Comparison of ENCODE assay signal across 9 cellular contexts in the genomic region with DNA sequence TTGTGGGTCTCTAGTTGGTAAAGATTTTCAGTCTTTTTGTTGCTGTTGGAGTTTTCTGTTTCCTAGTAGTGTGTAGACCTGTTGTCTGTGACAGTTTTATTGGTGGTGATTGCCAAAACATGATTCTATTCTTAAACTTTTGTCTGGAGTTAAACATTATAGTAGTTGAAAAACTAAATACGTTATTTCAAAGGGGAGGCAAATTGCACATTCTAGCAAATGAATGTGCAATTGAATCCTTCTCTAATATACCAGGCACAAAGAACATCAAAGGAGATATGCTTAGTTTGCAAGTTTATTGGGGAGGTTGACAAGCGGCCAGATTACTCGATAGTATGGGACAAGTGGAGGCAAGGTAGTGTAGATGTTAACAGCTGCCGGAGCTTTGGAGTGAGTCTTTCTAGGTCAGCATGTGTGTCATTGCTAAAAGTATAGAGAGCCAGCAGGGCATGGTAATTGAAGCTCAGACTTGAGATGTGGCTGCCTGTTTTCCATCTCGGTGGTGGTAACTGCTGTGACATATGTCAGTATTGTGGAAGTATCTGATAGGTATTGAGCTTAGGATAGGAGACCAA. TPM values are rescaled to one million over a fixed set of nuclear protein-coding genes. Genes with fewer than 3 reads are reported as not detected.
DNase-seq lines count a peak whose midpoint lies in the region; ATAC-seq and TF ChIP-seq lines count a peak whose summit lies in the region.
"Had no signal": no experiment of that assay in that cellular context is flagged by ENCODE, and none has a peak within 500 bp of the region (broad histone marks: within the 10 kb centered on the region; RNA-seq: fewer than 3 reads in every experiment).

No MANE protein-coding gene starts in this region.

- H4K20me1 ChIP-seq in SU-DHL-6 (ENCODE audit: low read depth, low read length), result no peaks in the 10 kb centered on the region

- peaks cover 38% of the 10 kb centered on the region for H3K36me3 ChIP-seq in CD4-positive, CD25-positive, alpha-beta regulatory T cell (ENCODE audit: control insufficient read depth, insufficient read depth, low read length)
- peaks cover 21% of the 10 kb centered on the region for H3K36me3 ChIP-seq in SU-DHL-6 (ENCODE audit: low read length)

- H3K27me3 Mint-ChIP-seq in CD4-positive, CD25-positive, alpha-beta regulatory T cell, result peaks cover 4% of the 10 kb centered on the region
- H3K27me3 Mint-ChIP-seq in osteocyte (ENCODE audit: unreplicated experiment), result no peaks in the 10 kb centered on the region

- H3K27ac Mint-ChIP-seq in CD4-positive, CD25-positive, alpha-beta regulatory T cell, result peak overlapping the region; percentile 88 to 97 (median 90)
- peak overlapping the region; percentile 33 for H3K27ac Mint-ChIP-seq in osteocyte (ENCODE audit: unreplicated experiment)

- H2AFZ ChIP-seq in SU-DHL-6 (ENCODE audit: low read depth, low read length, severe bottlenecking), result no peak overlapping the region

- no peaks in the 10 kb centered on the region for H3K9me3 Mint-ChIP-seq in CD4-positive, CD25-positive, alpha-beta regulatory T cell
- no peaks in the 10 kb centered on the region for H3K9me3 Mint-ChIP-seq in osteocyte (ENCODE audit: unreplicated experiment)

- peaks cover 80% of the 10 kb centered on the region for H3K4me1 ChIP-seq in CD4-positive, CD25-positive, alpha-beta regulatory T cell (ENCODE audit: control insufficient read depth, insufficient read depth, low read length, poor library complexity, severe bottlenecking)

- H3K4me1 Mint-ChIP-seq in CD4-positive, CD25-positive, alpha-beta regulatory T cell, result peaks cover 49 to 93% (median 78%) of the 10 kb centered on the region in 4 donors
- peaks cover 63% of the 10 kb centered on the region for H3K4me1 Mint-ChIP-seq in osteocyte (ENCODE audit: unreplicated experiment)

- no peak overlapping the region for H3K9ac ChIP-seq in SU-DHL-6 (ENCODE audit: low read length)

- peak overlapping the region; percentile 0 for H3K4me2 ChIP-seq in SU-DHL-6 (ENCODE audit: low read depth, low read length, poor library complexity, severe bottlenecking)

- H3K36me3 Mint-ChIP-seq in CD4-positive, CD25-positive, alpha-beta regulatory T cell, result peaks cover 41% of the 10 kb centered on the region
- H3K36me3 Mint-ChIP-seq in osteocyte (ENCODE audit: unreplicated experiment), result peaks cover 32% of the 10 kb centered on the region

- peak overlapping the region; percentile 30 to 83 (median 77) for H3K4me3 Mint-ChIP-seq in CD4-positive, CD25-positive, alpha-beta regulatory T cell
- H3K4me3 Mint-ChIP-seq in osteocyte (ENCODE audit: unreplicated experiment), result no peak overlapping the region

- peaks cover 34% of the 10 kb centered on the region for H3F3A ChIP-seq in SU-DHL-6 (ENCODE audit: insufficient read depth)

- no peak for TF ChIP-seq CTCF in SU-DHL-6 (IDR thresholded peaks at IDR 0.05; ENCODE audit: insufficient read depth, low read length, poor library complexity, severe bottlenecking)
- no peak for TF ChIP-seq CTCF in osteocyte (IDR thresholded peaks at IDR 0.05)

- H3K9me2 ChIP-seq in SU-DHL-6 (replicated peaks; ENCODE audit: insufficient read depth, low read length), result no peaks in the 10 kb centered on the region

- H3K79me2 ChIP-seq in SU-DHL-6 (ENCODE audit: insufficient read depth, low read length), result peaks cover 91% of the 10 kb centered on the region

- no peaks in the 10 kb centered on the region for H3K9me3 ChIP-seq in CD4-positive, CD25-positive, alpha-beta regulatory T cell (ENCODE audit: control insufficient read depth in 2 of 2, low read length in 2 of 2)
- no peaks in the 10 kb centered on the region for H3K9me3 ChIP-seq in SU-DHL-6 (ENCODE audit: insufficient read depth, low read length)

- DNase-seq in CD4-positive, CD25-positive, alpha-beta regulatory T cell, result no peak
- DNase-seq in osteocyte (ENCODE audit: extremely low spot score, unreplicated experiment) (no peak), occipital lobe (lab: John Stamatoyannopoulos, UW) (no peak), posterior cingulate gyrus (no peak), NCI-H69 (lab: John Stamatoyannopoulos, UW) (no peak)
- DNase-seq: NCI-H1105 had no signal

- no peak for ATAC-seq in CD4-positive, CD25-positive, alpha-beta regulatory T cell (ENCODE audit: low read depth in 2 of 2)
- peak; percentile 69 for ATAC-seq in esophagus mucosa
- no peak for ATAC-seq in HG03378 (IDR thresholded peaks at IDR 0.05; ENCODE audit: unreplicated experiment)

- intact Hi-C loops in posterior cingulate gyrus (cut with DNase I), result loop anchor here (10.0 kb wide), 1 partner anchor 94 kb away; no protein-coding TSS in a partner anchor

- no peaks in the 10 kb centered on the region for H3K27me3 ChIP-seq in CD4-positive, CD25-positive, alpha-beta regulatory T cell (ENCODE audit: control insufficient read depth, insufficient read depth, low read length)
- no peaks in the 10 kb centered on the region for H3K27me3 ChIP-seq in SU-DHL-6 (ENCODE audit: low read length)

- H3K27ac ChIP-seq in CD4-positive, CD25-positive, alpha-beta regulatory T cell (ENCODE audit: insufficient read depth, low read length, poor library complexity, severe bottlenecking), result peak overlapping the region; percentile 69
- H3K27ac ChIP-seq in SU-DHL-6 (ENCODE audit: low read depth, low read length), result no peak overlapping the region

- peak overlapping the region; percentile 67 for H3K4me3 ChIP-seq in CD4-positive, CD25-positive, alpha-beta regulatory T cell (ENCODE audit: low read depth, low read length)
- no peak overlapping the region for H3K4me3 ChIP-seq in SU-DHL-6 (ENCODE audit: insufficient read depth, low read length, poor library complexity, severe bottlenecking)

RNA-seq across cellular contexts. Expression of gene CHD2, which starts 20.6 kb away (rescaled TPM):
- 579 TPM for total RNA-seq in CD4-positive, CD25-positive, alpha-beta regulatory T cell
- polyA plus RNA-seq in CD4-positive, CD25-positive, alpha-beta regulatory T cell, result 10 to 100 TPM; 44.3 to 52.1 (median 48.6) TPM
- total RNA-seq in esophagus mucosa (67.5 TPM), osteocyte (89.9 and 102 TPM in 2 replicates), occipital lobe (165 TPM)
